Comparison of ENCODE assay signal across 22 cellular contexts in genomic region chr6:36224918-36225461, GRCh38. TPM values are rescaled to one million over a fixed set of nuclear protein-coding genes. Genes with fewer than 3 reads are reported as not detected.
A peak's percentile ranks its signal among the peaks of the same experiment; 100 is the strongest.
DNase-seq lines count a peak whose midpoint lies in the region; ATAC-seq and TF ChIP-seq lines count a peak whose summit lies in the region.
"Had no signal": no experiment of that assay in that cellular context is flagged by ENCODE, and none has a peak within 500 bp of the region (broad histone marks: within the 10 kb centered on the region; RNA-seq: fewer than 3 reads in every experiment).

No MANE protein-coding gene starts in this region.

- H3K27ac ChIP-seq in upper lobe of right lung, result no peak overlapping the region

- no peaks in the 10 kb centered on the region for H3K27me3 Mint-ChIP-seq in activated CD8-positive, alpha-beta memory T cell treated with anti-CD3 and anti-CD28 coated beads, Interleukin-2, amount 10 ng/mL, durations not matched to agents 7 days and 5 days
- H3K27me3 Mint-ChIP-seq in T-helper 2 cell treated with Interferon-gamma antibody and Interleukin-4, amounts not matched to agents 5 μg/mL and 100 μg/mL, for 36 hours (ENCODE audit: low read depth), result no peaks in the 10 kb centered on the region
- H3K27me3 Mint-ChIP-seq: activated T-helper 17 cell treated with anti-CD3 and anti-CD28 coated beads, Interleukin-2, amount 50 U/mL, for 72 hours; IgD-negative memory B cell had no signal

- H3K27me3 ChIP-seq in upper lobe of right lung, result no peaks in the 10 kb centered on the region

- H3K36me3 ChIP-seq in upper lobe of right lung, result peaks cover 97% of the 10 kb centered on the region

- H3K4me1 Mint-ChIP-seq in activated CD8-positive, alpha-beta memory T cell treated with anti-CD3 and anti-CD28 coated beads, Interleukin-2, amount 10 ng/mL, durations not matched to agents 7 days and 5 days, result peaks cover 9% of the 10 kb centered on the region
- no peaks in the 10 kb centered on the region for H3K4me1 Mint-ChIP-seq in T-helper 2 cell treated with Interferon-gamma antibody and Interleukin-4, amounts not matched to agents 5 μg/mL and 100 μg/mL, for 36 hours (ENCODE audit: low read depth)
- H3K4me1 Mint-ChIP-seq: IgD-negative memory B cell had no signal

- no peaks in the 10 kb centered on the region for H3K9me3 ChIP-seq in upper lobe of right lung

- no peak for ATAC-seq in activated CD8-positive, alpha-beta memory T cell treated with anti-CD3 and anti-CD28 coated beads, Interleukin-2, amount 10 ng/mL, durations not matched to agents 7 days and 5 days
- peak; percentile 53 for ATAC-seq in upper lobe of right lung
- no peak for ATAC-seq in stimulated activated naive CD8-positive, alpha-beta T cell treated with anti-CD3 and anti-CD28 coated beads, Interleukin-15, Interleukin-2, amounts not matched to agents 100 U/mL and 50 U/mL, for 24 hours
- ATAC-seq: activated T-helper 17 cell treated with anti-CD3 and anti-CD28 coated beads, Interleukin-2, amount 50 U/mL, for 72 hours; CD8-positive, alpha-beta T cell had no signal

- peaks cover 13% of the 10 kb centered on the region for H3K36me3 Mint-ChIP-seq in activated CD8-positive, alpha-beta memory T cell treated with anti-CD3 and anti-CD28 coated beads, Interleukin-2, amount 10 ng/mL, durations not matched to agents 7 days and 5 days
- H3K36me3 Mint-ChIP-seq in T-helper 2 cell treated with Interferon-gamma antibody and Interleukin-4, amounts not matched to agents 5 μg/mL and 100 μg/mL, for 36 hours (ENCODE audit: low read depth), result peaks cover 19% of the 10 kb centered on the region

- no peak overlapping the region for H3K4me3 Mint-ChIP-seq in activated CD8-positive, alpha-beta memory T cell treated with anti-CD3 and anti-CD28 coated beads, Interleukin-2, amount 10 ng/mL, durations not matched to agents 7 days and 5 days
- H3K4me3 Mint-ChIP-seq in T-helper 2 cell treated with Interferon-gamma antibody and Interleukin-4, amounts not matched to agents 5 μg/mL and 100 μg/mL, for 36 hours, result no peak overlapping the region
- H3K4me3 Mint-ChIP-seq: activated T-helper 17 cell treated with anti-CD3 and anti-CD28 coated beads, Interleukin-2, amount 50 U/mL, for 72 hours; CD8-positive, alpha-beta T cell; IgD-negative memory B cell had no signal

- TF ChIP-seq CTCF in epithelial cell of esophagus (IDR thresholded peaks at IDR 0.05; ENCODE audit: insufficient read depth, low read depth, low read length, missing control alignments) (no peak), upper lobe of right lung (IDR thresholded peaks at IDR 0.05) (no peak)

- intact Hi-C loops in upper lobe of right lung (cut with DNase I), result no loop called here

- H3K4me3 ChIP-seq in epithelial cell of esophagus (ENCODE audit: low read length), result no peak overlapping the region
- H3K4me3 ChIP-seq in upper lobe of right lung, result no peak overlapping the region

- no peaks in the 10 kb centered on the region for H3K9me3 Mint-ChIP-seq in activated CD8-positive, alpha-beta memory T cell treated with anti-CD3 and anti-CD28 coated beads, Interleukin-2, amount 10 ng/mL, durations not matched to agents 7 days and 5 days (ENCODE audit: low read depth)
- H3K9me3 Mint-ChIP-seq in T-helper 2 cell treated with Interferon-gamma antibody and Interleukin-4, amounts not matched to agents 5 μg/mL and 100 μg/mL, for 36 hours, result no peaks in the 10 kb centered on the region
- H3K9me3 Mint-ChIP-seq: activated T-helper 17 cell treated with anti-CD3 and anti-CD28 coated beads, Interleukin-2, amount 50 U/mL, for 72 hours; CD8-positive, alpha-beta T cell; IgD-negative memory B cell had no signal

- peak; percentile 52 for DNase-seq in activated CD8-positive, alpha-beta memory T cell treated with anti-CD3 and anti-CD28 coated beads for 24 hours
- no peak for DNase-seq in activated CD8-positive, alpha-beta memory T cell treated with anti-CD3 and anti-CD28 coated beads, Interleukin-2, amount 10 ng/mL, durations not matched to agents 7 days and 5 days
- DNase-seq in OCI-M1 (lab: John Stamatoyannopoulos, UW), result peak; percentile 37
- peak; percentile 6 for DNase-seq in epithelial cell of esophagus (ENCODE audit: low read depth)
- DNase-seq in upper lobe of right lung, result no peak
- DNase-seq in stimulated activated CD4-positive, alpha-beta T cell treated with anti-CD3 and anti-CD28 coated beads, Interleukin-4, amount 100 ng/mL, for 1 hour, result no peak
- no peak for DNase-seq in T-helper 2 cell treated with Interferon-gamma antibody and Interleukin-4, amounts not matched to agents 5 μg/mL and 100 μg/mL, for 36 hours (ENCODE audit: low spot score)
- no peak for DNase-seq in stimulated activated naive CD8-positive, alpha-beta T cell treated with anti-CD3 and anti-CD28 coated beads, Interleukin-15, Interleukin-2, amounts not matched to agents 100 U/mL and 50 U/mL, for 24 hours
- DNase-seq: activated CD4-positive, alpha-beta T cell treated with anti-CD3 and anti-CD28 coated beads, Interleukin-2, amount 50 U/mL, for 48 hours; CD8-positive, alpha-beta T cell; effector memory CD4-positive, alpha-beta T cell; midbrain; NCI-H1930; NCI-H748 treated with DMSO at 0.1 percent for 48 hours; occipital lobe; stimulated activated naive CD4-positive, alpha-beta T cell had no signal

- peaks cover 7% of the 10 kb centered on the region for H3K4me1 ChIP-seq in upper lobe of right lung

- CTCF ChIA-PET in activated CD8-positive, alpha-beta memory T cell treated with anti-CD3 and anti-CD28 coated beads, Interleukin-2, amount 10 ng/mL, durations not matched to agents 7 days and 5 days (lab: Charles Lee), result no interaction called here

- no peak overlapping the region for H3K27ac Mint-ChIP-seq in activated CD8-positive, alpha-beta memory T cell treated with anti-CD3 and anti-CD28 coated beads, Interleukin-2, amount 10 ng/mL, durations not matched to agents 7 days and 5 days
- H3K27ac Mint-ChIP-seq in T-helper 2 cell treated with Interferon-gamma antibody and Interleukin-4, amounts not matched to agents 5 μg/mL and 100 μg/mL, for 36 hours, result no peak overlapping the region
- H3K27ac Mint-ChIP-seq: activated T-helper 17 cell treated with anti-CD3 and anti-CD28 coated beads, Interleukin-2, amount 50 U/mL, for 72 hours; CD8-positive, alpha-beta T cell; IgD-negative memory B cell had no signal

RNA-seq across cellular contexts. Expression of gene BRPF3, which starts 28.4 kb away (rescaled TPM):
- total RNA-seq in activated CD8-positive, alpha-beta memory T cell treated with anti-CD3 and anti-CD28 coated beads, Interleukin-2, amount 10 ng/mL, durations not matched to agents 7 days and 5 days, result 10 to 100 TPM; 13.4 to 14.8 TPM
- 37.8 TPM for total RNA-seq in upper lobe of right lung

RNA-seq across cellular contexts. Expression of gene PNPLA1, which starts 44.9 kb away (rescaled TPM):
- total RNA-seq in activated CD8-positive, alpha-beta memory T cell treated with anti-CD3 and anti-CD28 coated beads, Interleukin-2, amount 10 ng/mL, durations not matched to agents 7 days and 5 days, result not detected
- total RNA-seq in upper lobe of right lung, result 0.35 TPM
- total RNA-seq: activated T-helper 17 cell treated with anti-CD3 and anti-CD28 coated beads, Interleukin-2, amount 50 U/mL, for 72 hours; astrocyte; frontal cortex; occipital lobe; skeletal muscle tissue; T-helper 2 cell treated with Interferon-gamma antibody and Interleukin-4, amounts not matched to agents 100 ng/mL and 5 ng/mL, for 36 hours had no signal

Comparison
In these comparisons a context has a peak if more than half of its experiments do, and no peak if none do; other contexts are left out.
1. DNase-seq: peak in activated CD8-positive, alpha-beta memory T cell treated with anti-CD3 and anti-CD28 coated beads for 24 hours (single experiment), OCI-M1 (single experiment) and epithelial cell of esophagus (single experiment); none in activated CD8-positive, alpha-beta memory T cell treated with anti-CD3 and anti-CD28 coated beads, Interleukin-2, amount 10 ng/mL, durations not matched to agents 7 days and 5 days (single experiment), upper lobe of right lung (single experiment), stimulated activated CD4-positive, alpha-beta T cell treated with anti-CD3 and anti-CD28 coated beads, Interleukin-4, amount 100 ng/mL, for 1 hour (single experiment), T-helper 2 cell treated with Interferon-gamma antibody and Interleukin-4, amounts not matched to agents 5 μg/mL and 100 μg/mL, for 36 hours (single experiment) and stimulated activated naive CD8-positive, alpha-beta T cell treated with anti-CD3 and anti-CD28 coated beads, Interleukin-15, Interleukin-2, amounts not matched to agents 100 U/mL and 50 U/mL, for 24 hours (single experiment).